Comparison of ENCODE assay signal across 8 cellular contexts in the genomic region with DNA sequence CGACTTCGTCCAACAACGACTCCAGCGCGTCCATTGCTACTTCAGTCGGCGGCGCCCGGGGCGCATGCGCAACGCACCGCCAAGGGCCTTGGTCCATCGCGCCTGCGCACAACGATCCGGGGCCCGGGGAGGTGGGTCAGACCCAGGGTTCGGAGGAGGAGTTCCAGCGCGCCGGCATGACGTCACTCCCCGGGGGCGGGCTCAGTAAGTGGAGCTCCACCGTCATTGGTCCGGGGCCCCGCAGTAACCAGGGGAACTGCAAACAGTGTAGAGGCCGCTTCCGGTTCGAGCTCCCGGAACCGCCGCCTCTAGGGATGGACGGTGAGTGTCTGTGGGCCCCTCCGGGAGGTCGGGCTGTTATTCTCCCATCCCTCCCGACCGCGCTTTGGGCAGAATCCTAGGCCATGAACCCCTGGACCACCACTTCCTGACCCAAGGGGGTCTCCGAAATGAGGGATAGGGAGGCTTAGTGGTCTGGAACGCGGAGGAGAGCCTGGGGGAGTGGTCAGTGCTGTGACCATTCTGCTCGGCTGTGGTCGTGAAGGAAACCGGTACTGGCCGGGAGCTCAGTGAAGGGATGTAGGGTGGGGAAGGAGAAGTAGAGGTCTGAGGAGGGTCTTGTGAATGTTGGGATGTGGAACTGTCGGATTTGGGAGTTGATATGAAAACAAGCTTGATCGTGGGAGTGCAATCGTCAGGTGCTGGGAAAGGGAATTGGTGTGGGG. TPM values are rescaled to one million over a fixed set of nuclear protein-coding genes. Genes with fewer than 3 reads are reported as not detected.
DNase-seq lines count a peak whose midpoint lies in the region; ATAC-seq and TF ChIP-seq lines count a peak whose summit lies in the region.

A gene with protein sequence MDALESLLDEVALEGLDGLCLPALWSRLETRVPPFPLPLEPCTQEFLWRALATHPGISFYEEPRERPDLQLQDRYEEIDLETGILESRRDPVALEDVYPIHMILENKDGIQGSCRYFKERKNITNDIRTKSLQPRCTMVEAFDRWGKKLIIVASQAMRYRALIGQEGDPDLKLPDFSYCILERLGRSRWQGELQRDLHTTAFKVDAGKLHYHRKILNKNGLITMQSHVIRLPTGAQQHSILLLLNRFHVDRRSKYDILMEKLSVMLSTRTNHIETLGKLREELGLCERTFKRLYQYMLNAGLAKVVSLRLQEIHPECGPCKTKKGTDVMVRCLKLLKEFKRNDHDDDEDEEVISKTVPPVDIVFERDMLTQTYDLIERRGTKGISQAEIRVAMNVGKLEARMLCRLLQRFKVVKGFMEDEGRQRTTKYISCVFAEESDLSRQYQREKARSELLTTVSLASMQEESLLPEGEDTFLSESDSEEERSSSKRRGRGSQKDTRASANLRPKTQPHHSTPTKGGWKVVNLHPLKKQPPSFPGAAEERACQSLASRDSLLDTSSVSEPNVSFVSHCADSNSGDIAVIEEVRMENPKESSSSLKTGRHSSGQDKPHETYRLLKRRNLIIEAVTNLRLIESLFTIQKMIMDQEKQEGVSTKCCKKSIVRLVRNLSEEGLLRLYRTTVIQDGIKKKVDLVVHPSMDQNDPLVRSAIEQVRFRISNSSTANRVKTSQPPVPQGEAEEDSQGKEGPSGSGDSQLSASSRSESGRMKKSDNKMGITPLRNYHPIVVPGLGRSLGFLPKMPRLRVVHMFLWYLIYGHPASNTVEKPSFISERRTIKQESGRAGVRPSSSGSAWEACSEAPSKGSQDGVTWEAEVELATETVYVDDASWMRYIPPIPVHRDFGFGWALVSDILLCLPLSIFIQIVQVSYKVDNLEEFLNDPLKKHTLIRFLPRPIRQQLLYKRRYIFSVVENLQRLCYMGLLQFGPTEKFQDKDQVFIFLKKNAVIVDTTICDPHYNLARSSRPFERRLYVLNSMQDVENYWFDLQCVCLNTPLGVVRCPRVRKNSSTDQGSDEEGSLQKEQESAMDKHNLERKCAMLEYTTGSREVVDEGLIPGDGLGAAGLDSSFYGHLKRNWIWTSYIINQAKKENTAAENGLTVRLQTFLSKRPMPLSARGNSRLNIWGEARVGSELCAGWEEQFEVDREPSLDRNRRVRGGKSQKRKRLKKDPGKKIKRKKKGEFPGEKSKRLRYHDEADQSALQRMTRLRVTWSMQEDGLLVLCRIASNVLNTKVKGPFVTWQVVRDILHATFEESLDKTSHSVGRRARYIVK (N-terminal part only) (minus strand): TSS at position 57 of the 725 bp plus-strand sequence. CDS start 23 bp downstream, at position 34.
A gene (plus strand): TSS at position 288 of the 725 bp plus-strand sequence. CDS start 27 bp downstream, at position 315.

- in situ Hi-C loops in GM18951 (cut with MboI; ENCODE audit: low sequenced_read_pairs, unreplicated experiment), result no loop called here

- POLR2A ChIA-PET in activated B cell treated with CpG ODN at 0.5 μM for 24 hours (lab: Charles Lee), result interaction anchor here (0.5 to 2.1 kb wide), 8 partner anchors 11 to 1435 kb away, joined by 3 to 10 read pairs (median 4); a partner anchor contains a TSS

- peaks cover 34% of the 10 kb centered on the region for H3K4me1 Mint-ChIP-seq in activated B cell treated with CpG ODN at 0.5 μM for 24 hours

- H3K9me3 Mint-ChIP-seq in activated B cell treated with CpG ODN at 0.5 μM for 24 hours, result no peaks in the 10 kb centered on the region

- peaks cover 19% of the 10 kb centered on the region for H3K36me3 Mint-ChIP-seq in activated B cell treated with CpG ODN at 0.5 μM for 24 hours (ENCODE audit: low read depth)

- H3K4me3 Mint-ChIP-seq in activated B cell treated with CpG ODN at 0.5 μM for 24 hours, result peak within 1 kb of the TSS; percentile 95

- DNase-seq in AG08395 (ENCODE audit: low spot score), result peak; percentile 100
- DNase-seq in NCI-H345 (lab: John Stamatoyannopoulos, UW), result peak; percentile 99
- DNase-seq in activated B cell treated with CpG ODN at 0.5 μM for 24 hours, result peak; percentile 100
- peak; percentile 83 to 100 (median 99) for DNase-seq in caudate nucleus (lab: John Stamatoyannopoulos, UW)
- DNase-seq in inferior parietal cortex (ENCODE audit: extremely low spot score), result peak; percentile 98
- DNase-seq in stimulated activated CD4-positive, alpha-beta T cell treated with anti-CD3 and anti-CD28 coated beads, Interleukin-12 subunit alpha, Interleukin-12 subunit beta, amount 100 ng/mL, for 4 hours, result peak; percentile 100

- TF ChIP-seq CTCF in activated B cell treated with CpG ODN at 0.5 μM for 24 hours (IDR thresholded peaks at IDR 0.05), result no peak

- peak within 1 kb of the TSS; percentile 94 for H3K27ac Mint-ChIP-seq in activated B cell treated with CpG ODN at 0.5 μM for 24 hours

- TF ChIP-seq POLR2A in GM18951 (IDR thresholded peaks at IDR 0.05; ENCODE audit: extremely low read depth, insufficient read depth, insufficient read length), result peak; percentile 83

- H3K27me3 Mint-ChIP-seq in activated B cell treated with CpG ODN at 0.5 μM for 24 hours, result no peaks in the 10 kb centered on the region

- CTCF ChIA-PET in activated B cell treated with CpG ODN at 0.5 μM for 24 hours (lab: Charles Lee), result no interaction called here

- H3K27ac ChIP-seq in caudate nucleus (ENCODE audit: low read depth, low read length), result peak within 1 kb of the TSS; percentile 71

- intact Hi-C loops in activated B cell treated with CpG ODN at 0.5 μM for 24 hours (cut with micrococcal nuclease), result loop anchor here (1.0 to 10.0 kb wide), 3 partner anchors 235 to 575 kb away; a partner anchor contains a TSS

- peak; percentile 95 for ATAC-seq in HG03196 (IDR thresholded peaks at IDR 0.05; ENCODE audit: unreplicated experiment)
- ATAC-seq in activated B cell treated with CpG ODN at 0.5 μM for 24 hours (ENCODE audit: low read depth), result peak; percentile 99

RNA-seq across cellular contexts. Expression of the first gene that starts in this region (rescaled TPM):
- 47.7 and 52.3 TPM in 2 replicates for total RNA-seq in activated B cell treated with CpG ODN at 0.5 μM for 24 hours

RNA-seq across cellular contexts. Expression of the second gene that starts in this region (rescaled TPM):
- total RNA-seq in activated B cell treated with CpG ODN at 0.5 μM for 24 hours, result 32.3 and 40.4 TPM in 2 replicates

Comparison
In these comparisons a context has a peak if more than half of its experiments do, and no peak if none do; other contexts are left out.
1. Peak in every context shown above with its lines: DNase-seq, ATAC-seq and H3K27ac ChIP-seq.